ENCODE assay signal across 20 cellular contexts in genomic region chr12:79128956-79129355, GRCh38.
"Had no signal": no experiment of that assay in that cellular context is flagged by ENCODE, and none has a peak within 500 bp of the region (broad histone marks: within the 10 kb centered on the region; RNA-seq: fewer than 3 reads in every experiment).

No MANE protein-coding gene starts in this region.

- H3K4me3 Mint-ChIP-seq: activated B cell treated with CpG ODN at 0.5 μM for 24 hours; activated CD4-positive, alpha-beta memory T cell treated with anti-CD3 and anti-CD28 coated beads, Interleukin-2, amount 10 ng/mL, durations not matched to agents 7 days and 5 days; activated CD8-positive, alpha-beta memory T cell treated with anti-CD3 and anti-CD28 coated beads, Interleukin-2, amount 10 ng/mL, durations not matched to agents 7 days and 5 days; activated naive CD8-positive, alpha-beta T cell; central memory CD8-positive, alpha-beta T cell; memory B cell had no signal

- H3K27me3 Mint-ChIP-seq: activated B cell treated with CpG ODN at 0.5 μM for 24 hours; activated CD4-positive, alpha-beta memory T cell treated with anti-CD3 and anti-CD28 coated beads, Interleukin-2, amount 10 ng/mL, durations not matched to agents 7 days and 5 days; activated CD8-positive, alpha-beta memory T cell treated with anti-CD3 and anti-CD28 coated beads, Interleukin-2, amount 10 ng/mL, durations not matched to agents 7 days and 5 days; activated naive CD8-positive, alpha-beta T cell; central memory CD8-positive, alpha-beta T cell; memory B cell; progenitor cell of endocrine pancreas had no signal

- H3K9me3 ChIP-seq: gastroesophageal sphincter, right atrium auricular region, stomach had no signal

- H3K9me3 Mint-ChIP-seq: activated B cell treated with CpG ODN at 0.5 μM for 24 hours had no signal

- H3K4me3 ChIP-seq: coronary artery, gastroesophageal sphincter, heart left ventricle, right atrium auricular region, skin epidermis, stomach had no signal

- H3K4me1 Mint-ChIP-seq: activated B cell treated with CpG ODN at 0.5 μM for 24 hours; activated CD4-positive, alpha-beta memory T cell treated with anti-CD3 and anti-CD28 coated beads, Interleukin-2, amount 10 ng/mL, durations not matched to agents 7 days and 5 days; activated CD8-positive, alpha-beta memory T cell treated with anti-CD3 and anti-CD28 coated beads, Interleukin-2, amount 10 ng/mL, durations not matched to agents 7 days and 5 days; central memory CD8-positive, alpha-beta T cell; memory B cell had no signal

- ATAC-seq: activated CD8-positive, alpha-beta memory T cell treated with anti-CD3 and anti-CD28 coated beads, Interleukin-2, amount 10 ng/mL, durations not matched to agents 7 days and 5 days; gastroesophageal sphincter; heart left ventricle; left ventricle myocardium superior had no signal

- DNase-seq: activated B cell treated with CpG ODN at 0.5 μM for 24 hours; activated CD4-positive, alpha-beta memory T cell treated with anti-CD3 and anti-CD28 coated beads, Interleukin-2, amount 10 ng/mL, durations not matched to agents 7 days and 5 days; activated CD4-positive, alpha-beta T cell treated with anti-CD3 and anti-CD28 coated beads for 4 hours; activated CD8-positive, alpha-beta memory T cell treated with anti-CD3 and anti-CD28 coated beads, Interleukin-2, amount 10 ng/mL, durations not matched to agents 7 days and 5 days; amygdala; erythroblast; heart left ventricle; left ventricle myocardium superior; stimulated activated CD4-positive, alpha-beta T cell treated with anti-CD3 and anti-CD28 coated beads, Interleukin-15, amount 100 ng/mL, for 24 hours; stimulated activated CD4-positive, alpha-beta T cell treated with anti-CD3 and anti-CD28 coated beads, Interleukin-2, amount 100 ng/mL, for 48 hours; stomach; trophoblast cell had no signal

- H3K27ac Mint-ChIP-seq: activated B cell treated with CpG ODN at 0.5 μM for 24 hours; activated CD4-positive, alpha-beta memory T cell treated with anti-CD3 and anti-CD28 coated beads, Interleukin-2, amount 10 ng/mL, durations not matched to agents 7 days and 5 days; activated CD8-positive, alpha-beta memory T cell treated with anti-CD3 and anti-CD28 coated beads, Interleukin-2, amount 10 ng/mL, durations not matched to agents 7 days and 5 days; activated naive CD8-positive, alpha-beta T cell; memory B cell; progenitor cell of endocrine pancreas had no signal

- H3K4me1 ChIP-seq: gastroesophageal sphincter, heart left ventricle, right atrium auricular region, stomach had no signal

- H3K27me3 ChIP-seq: gastroesophageal sphincter, heart left ventricle, right atrium auricular region, stomach had no signal

- H3K36me3 ChIP-seq: gastroesophageal sphincter, heart left ventricle, right atrium auricular region, stomach had no signal

- H3K36me3 Mint-ChIP-seq: activated CD8-positive, alpha-beta memory T cell treated with anti-CD3 and anti-CD28 coated beads, Interleukin-2, amount 10 ng/mL, durations not matched to agents 7 days and 5 days; activated naive CD8-positive, alpha-beta T cell; memory B cell had no signal

- H3K27ac ChIP-seq: coronary artery, gastroesophageal sphincter, heart left ventricle, right atrium auricular region, skin epidermis, stomach had no signal
